Comparison of ENCODE assay signal across 1 cellular context in the genomic region with DNA sequence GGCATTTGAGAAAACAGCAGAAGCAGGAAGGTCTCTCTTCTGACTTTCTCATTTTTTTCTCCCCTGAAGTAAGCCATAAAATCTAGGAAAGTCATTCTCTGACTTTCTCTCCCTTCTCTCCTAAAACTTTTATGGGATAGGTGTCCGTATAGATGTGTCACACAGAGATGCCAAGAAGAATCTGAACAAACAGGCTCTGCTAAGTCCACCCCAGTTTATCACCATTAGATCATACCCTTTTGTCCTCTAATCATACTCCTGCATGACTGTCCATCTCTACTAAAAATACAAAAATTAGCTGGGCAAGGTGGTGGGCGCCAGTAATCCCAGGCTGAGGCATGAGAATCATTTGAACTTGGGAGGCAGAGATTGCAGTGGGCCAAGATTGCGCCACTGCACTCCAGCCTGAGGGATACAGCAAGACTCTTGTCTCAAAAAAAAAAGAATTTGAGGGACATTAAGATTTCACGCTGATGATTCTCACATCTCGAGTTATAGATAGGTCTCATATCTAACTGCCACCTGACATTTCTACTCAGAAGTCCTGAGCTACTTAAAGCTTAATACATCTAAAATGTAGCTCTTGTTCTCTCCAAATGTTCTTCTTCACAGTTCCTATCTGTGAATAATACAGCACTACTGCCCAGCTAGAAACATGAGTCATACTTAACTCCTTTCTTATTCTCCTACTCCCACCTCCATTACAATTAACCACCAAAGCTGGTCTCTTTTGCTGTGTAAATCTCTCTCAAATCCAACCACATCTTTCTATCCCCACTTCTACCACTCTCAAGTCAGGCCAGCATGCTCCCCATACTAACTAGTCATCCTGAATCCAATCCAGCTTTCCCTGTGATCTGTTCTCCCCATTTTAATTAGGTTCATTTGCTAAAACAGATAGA.
TF ChIP-seq lines count a peak whose summit lies in the region.

No MANE protein-coding gene starts in this region.

TF ChIP-seq in HCT116, 20 proteins besides CTCF, POLR2A, EP300 and RAD21 (continued from another document):
- TF ChIP-seq POLR2AphosphoS5 (IDR thresholded peaks at IDR 0.05; ENCODE audit: low read depth, low read length), result no peak
- TF ChIP-seq ZNF274 (IDR thresholded peaks at IDR 0.05; ENCODE audit: low read depth, low read length), result no peak
